In genomic region chr19:42114412-42114811, GRCh38 we compare ENCODE assay signal across 2 cellular contexts.
TF ChIP-seq lines count a peak whose summit lies in the region.

No MANE protein-coding gene starts in this region.

TF ChIP-seq in GM12891, 5 proteins besides CTCF, POLR2A, EP300 and RAD21 (continued from another document):
- TF ChIP-seq TAF1 (IDR thresholded peaks at IDR 0.05; ENCODE audit: low read depth, low read length) (no peak), POLR2AphosphoS5 (IDR thresholded peaks at IDR 0.05; ENCODE audit: low read depth, low read length) (no peak), SPI1 (IDR thresholded peaks at IDR 0.05; ENCODE audit: low read depth, low read length) (no peak), POU2F2 (IDR thresholded peaks at IDR 0.05; ENCODE audit: low read depth, low read length) (no peak)

TF ChIP-seq in endothelial cell of umbilical vein, 7 proteins besides CTCF, POLR2A, EP300 and RAD21 (continued from another document):
- TF ChIP-seq GATA2 (IDR thresholded peaks at IDR 0.05; ENCODE audit: insufficient read depth, insufficient read length, low read depth, low read length): no peak
- no peak for TF ChIP-seq FOS (IDR thresholded peaks at IDR 0.05; ENCODE audit: borderline replicate concordance, insufficient read depth, low read length)
- TF ChIP-seq MYC (IDR thresholded peaks at IDR 0.05; ENCODE audit: low read depth, low read length): no peak
- TF ChIP-seq POLR2AphosphoS5 (IDR thresholded peaks at IDR 0.05; ENCODE audit: insufficient read depth, low read depth, low read length): no peak
- TF ChIP-seq JUN (IDR thresholded peaks at IDR 0.05; ENCODE audit: borderline replicate concordance, insufficient read depth, insufficient read length, low read depth): no peak
- TF ChIP-seq, protein P1, sequence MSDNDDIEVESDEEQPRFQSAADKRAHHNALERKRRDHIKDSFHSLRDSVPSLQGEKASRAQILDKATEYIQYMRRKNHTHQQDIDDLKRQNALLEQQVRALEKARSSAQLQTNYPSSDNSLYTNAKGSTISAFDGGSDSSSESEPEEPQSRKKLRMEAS (IDR thresholded peaks at IDR 0.05; ENCODE audit: insufficient read depth, insufficient read length): no peak
